9 cellular contexts compared by ENCODE assay signal in genomic region chr15:26081758-26082068, GRCh38.
DNase-seq lines count a peak whose midpoint lies in the region; ATAC-seq and TF ChIP-seq lines count a peak whose summit lies in the region.
"Had no signal": no experiment of that assay in that cellular context is flagged by ENCODE, and none has a peak within 500 bp of the region (broad histone marks: within the 10 kb centered on the region; RNA-seq: fewer than 3 reads in every experiment).

No MANE protein-coding gene starts in this region.

- H3K27ac Mint-ChIP-seq in naive thymus-derived CD8-positive, alpha-beta T cell = peak overlapping the region; percentile 88 to 100 (median 97)

- WGBS in body of pancreas, 2 donors = 28 to 44% methylated on average over 5 of the region's 5 CpGs

- no peak for TF ChIP-seq CTCF in right atrium auricular region (IDR thresholded peaks at IDR 0.05)
- no peak for TF ChIP-seq CTCF in body of pancreas (IDR thresholded peaks at IDR 0.05)

- H3K4me1 Mint-ChIP-seq in naive thymus-derived CD8-positive, alpha-beta T cell = peaks cover 14 to 56% (median 46%) of the 10 kb centered on the region in 4 donors

- peaks cover 0 to 4% (median 0%) of the 10 kb centered on the region in 5 donors for H3K27me3 Mint-ChIP-seq in naive thymus-derived CD8-positive, alpha-beta T cell

- no peak for DNase-seq in right atrium auricular region (ENCODE audit: low spot score)
- DNase-seq in left ventricle myocardium superior = no peak
- DNase-seq in body of pancreas = peak in 1 of 4 donors; percentile 16
- no peak for DNase-seq in naive thymus-derived CD8-positive, alpha-beta T cell
- DNase-seq in NCI-H446 (lab: John Stamatoyannopoulos, UW) = no peak

- no peak for ATAC-seq in left ventricle myocardium superior
- ATAC-seq in body of pancreas = no peak
- ATAC-seq in naive thymus-derived CD8-positive, alpha-beta T cell = no peak
- no peak for ATAC-seq in GM19035 (IDR thresholded peaks at IDR 0.05; ENCODE audit: unreplicated experiment)
- no peak for ATAC-seq in GM21367 (IDR thresholded peaks at IDR 0.05; ENCODE audit: unreplicated experiment)
- no peak for ATAC-seq in HG02840 (IDR thresholded peaks at IDR 0.05; ENCODE audit: low FRiP score, unreplicated experiment)

- H3K9me3 ChIP-seq in right atrium auricular region (no peaks in the 10 kb centered on the region), body of pancreas (no peaks in the 10 kb centered on the region)
- H3K9me3 ChIP-seq: thyroid gland had no signal

- no peak for TF ChIP-seq POLR2A in body of pancreas (IDR thresholded peaks at IDR 0.05)

- H3K4me3 ChIP-seq in right atrium auricular region (peak overlapping the region in 1 of 2 donors; percentile 83), body of pancreas (no peak overlapping the region)

- H3K27me3 ChIP-seq in right atrium auricular region = no peaks in the 10 kb centered on the region
- H3K27me3 ChIP-seq in body of pancreas = no peaks in the 10 kb centered on the region
- H3K27me3 ChIP-seq: thyroid gland had no signal

- H3K36me3 ChIP-seq in right atrium auricular region = no peaks in the 10 kb centered on the region
- no peaks in the 10 kb centered on the region for H3K36me3 ChIP-seq in body of pancreas (replicated peaks in 1 of 2; ENCODE audit: insufficient read depth in 1 of 2, low read depth in 2 of 2)
- H3K36me3 ChIP-seq: thyroid gland had no signal

- H3K36me3 Mint-ChIP-seq in naive thymus-derived CD8-positive, alpha-beta T cell = peaks cover 0 to 3% (median 3%) of the 10 kb centered on the region in 3 donors

- intact Hi-C loops in left ventricle myocardium superior (cut with micrococcal nuclease) (no loop called here), body of pancreas (cut with DNase I) (no loop called here)

- H3K4me3 Mint-ChIP-seq in naive thymus-derived CD8-positive, alpha-beta T cell = peak overlapping the region; percentile 83 to 95 (median 92)

- peak overlapping the region; percentile 17 to 24 for H3K27ac ChIP-seq in right atrium auricular region
- H3K27ac ChIP-seq in body of pancreas = peak overlapping the region; percentile 40 to 98 (median 94)

- peaks cover 0 to 7% of the 10 kb centered on the region in 2 donors for H3K4me1 ChIP-seq in right atrium auricular region
- peaks cover 15% of the 10 kb centered on the region for H3K4me1 ChIP-seq in body of pancreas
- H3K4me1 ChIP-seq: thyroid gland had no signal

- H3K9me3 Mint-ChIP-seq in naive thymus-derived CD8-positive, alpha-beta T cell = peaks cover 0 to 5% (median 0%) of the 10 kb centered on the region in 9 donors

- POLR2A ChIA-PET in naive thymus-derived CD8-positive, alpha-beta T cell (lab: Charles Lee) = interaction anchor here (0.7 to 1.5 kb wide), 3 partner anchors 111 to 219 kb away, joined by 3 to 4 read pairs (median 3); partner anchors contain the start of gene ATP10A
